ENCODE assay signal across 6 cellular contexts in genomic region chr1:32199717-32200072, GRCh38. TPM values are rescaled to one million over a fixed set of nuclear protein-coding genes. Genes with fewer than 3 reads are reported as not detected.
DNase-seq lines count a peak whose midpoint lies in the region; ATAC-seq and TF ChIP-seq lines count a peak whose summit lies in the region.

No MANE protein-coding gene starts in this region.

- no peak for ATAC-seq in activated naive CD8-positive, alpha-beta T cell treated with anti-CD3 and anti-CD28 coated beads, Interleukin-2, amount 50 U/mL, for 24 hours

- peak overlapping the region; percentile 69 for H3K9ac ChIP-seq in mucosa of stomach (ENCODE audit: low read length)

- H3K9me3 ChIP-seq in mucosa of stomach (ENCODE audit: control insufficient read depth, low read length): no peaks in the 10 kb centered on the region

- DNase-seq in HFFc6: no peak
- DNase-seq in activated naive CD8-positive, alpha-beta T cell treated with anti-CD3 and anti-CD28 coated beads, Interleukin-2, amount 50 U/mL, for 24 hours: no peak
- no peak for DNase-seq in mesenteric fat pad (ENCODE audit: low spot score)
- no peak for DNase-seq in SW480 (ENCODE audit: low spot score)
- no peak for DNase-seq in activated CD8-positive, alpha-beta memory T cell treated with anti-CD3 and anti-CD28 coated beads, Interleukin-2, amount 50 U/mL, for 48 hours

- no peaks in the 10 kb centered on the region for H3K9me3 Mint-ChIP-seq in HFFc6
- no peaks in the 10 kb centered on the region for H3K9me3 Mint-ChIP-seq in activated naive CD8-positive, alpha-beta T cell treated with anti-CD3 and anti-CD28 coated beads, Interleukin-2, amount 50 U/mL, for 24 hours

- H3K4me1 ChIP-seq in mucosa of stomach (ENCODE audit: control insufficient read depth, insufficient read depth, low read length): peaks cover 23% of the 10 kb centered on the region

- H3K36me3 ChIP-seq in mucosa of stomach (ENCODE audit: control insufficient read depth, insufficient read depth, low read length): peaks cover 10% of the 10 kb centered on the region

- peak overlapping the region; percentile 91 for H3K27ac Mint-ChIP-seq in HFFc6
- H3K27ac Mint-ChIP-seq in activated naive CD8-positive, alpha-beta T cell treated with anti-CD3 and anti-CD28 coated beads, Interleukin-2, amount 50 U/mL, for 24 hours: peak overlapping the region; percentile 84

- H3K27me3 Mint-ChIP-seq in HFFc6 (ENCODE audit: insufficient read depth): peaks cover 9% of the 10 kb centered on the region
- H3K27me3 Mint-ChIP-seq in activated naive CD8-positive, alpha-beta T cell treated with anti-CD3 and anti-CD28 coated beads, Interleukin-2, amount 50 U/mL, for 24 hours: no peaks in the 10 kb centered on the region

- H3K36me3 Mint-ChIP-seq in HFFc6 (ENCODE audit: low read depth): peaks cover 16% of the 10 kb centered on the region
- peaks cover 28% of the 10 kb centered on the region for H3K36me3 Mint-ChIP-seq in activated naive CD8-positive, alpha-beta T cell treated with anti-CD3 and anti-CD28 coated beads, Interleukin-2, amount 50 U/mL, for 24 hours (ENCODE audit: low read depth)

- no peak for TF ChIP-seq CTCF in HFFc6 (IDR thresholded peaks at IDR 0.05)

- no peak overlapping the region for H3K4me3 ChIP-seq in mucosa of stomach (ENCODE audit: low read length)

- H3K27me3 ChIP-seq in mucosa of stomach (ENCODE audit: control insufficient read depth, insufficient read depth, low read length): no peaks in the 10 kb centered on the region

- H3K4me1 Mint-ChIP-seq in HFFc6 (ENCODE audit: low read depth): peaks cover 68% of the 10 kb centered on the region
- peaks cover 66% of the 10 kb centered on the region for H3K4me1 Mint-ChIP-seq in activated naive CD8-positive, alpha-beta T cell treated with anti-CD3 and anti-CD28 coated beads, Interleukin-2, amount 50 U/mL, for 24 hours

- H3K4me3 Mint-ChIP-seq in HFFc6: peak overlapping the region; percentile 91
- H3K4me3 Mint-ChIP-seq in activated naive CD8-positive, alpha-beta T cell treated with anti-CD3 and anti-CD28 coated beads, Interleukin-2, amount 50 U/mL, for 24 hours: peak overlapping the region; percentile 74

RNA-seq across cellular contexts. Expression of gene CCDC28B, which starts 0.7 kb away (rescaled TPM):
- 10 to 100 TPM; 12.5 to 15.7 (median 15.3) TPM for total RNA-seq in HFFc6 (2021; fragmentation: NEBNext Ultra II Directional; extraction: Animal tissue kit (Norgen Biotek cat#: 25700))
- 3.5 TPM for total RNA-seq in mesenteric fat pad

RNA-seq across cellular contexts. Expression of gene IQCC, which starts 5.8 kb away (rescaled TPM):
- total RNA-seq in HFFc6 (2021; fragmentation: NEBNext Ultra II Directional; extraction: Animal tissue kit (Norgen Biotek cat#: 25700)): 1 to 10 TPM in 5 of 6 experiments, under 1 TPM in 1; 0.81 to 2.4 (median 2.2) TPM
- 0.67 TPM for total RNA-seq in mesenteric fat pad

RNA-seq across cellular contexts. Expression of gene DCDC2B, which starts 9.2 kb away (rescaled TPM):
- total RNA-seq in HFFc6 (2021; fragmentation: NEBNext Ultra II Directional; extraction: Animal tissue kit (Norgen Biotek cat#: 25700)): not detected
- total RNA-seq in mesenteric fat pad: not detected

RNA-seq across cellular contexts. Expression of gene TXLNA, which starts 20.2 kb away (rescaled TPM):
- 10 to 100 TPM; 89.4 to 95.2 (median 93.0) TPM for total RNA-seq in HFFc6 (2021; fragmentation: NEBNext Ultra II Directional; extraction: Animal tissue kit (Norgen Biotek cat#: 25700))
- 54.5 TPM for total RNA-seq in mesenteric fat pad

RNA-seq across cellular contexts. Expression of gene TMEM234, which starts 22.5 kb away (rescaled TPM):
- total RNA-seq in HFFc6 (2021; fragmentation: NEBNext Ultra II Directional; extraction: Animal tissue kit (Norgen Biotek cat#: 25700)): 10 to 100 TPM; 18.5 to 23.7 (median 20.3) TPM
- total RNA-seq in mesenteric fat pad: 18.4 TPM
